ENCODE assay signal across 17 cellular contexts in genomic region chr5:41275813-41276512, GRCh38.
A peak's percentile ranks its signal among the peaks of the same experiment; 100 is the strongest.
DNase-seq lines count a peak whose midpoint lies in the region; ATAC-seq lines count a peak whose summit lies in the region.
"Had no signal": no experiment of that assay in that cellular context is flagged by ENCODE, and none has a peak within 500 bp of the region (broad histone marks: within the 10 kb centered on the region; RNA-seq: fewer than 3 reads in every experiment).

No MANE protein-coding gene starts in this region.

- H3K4me1 Mint-ChIP-seq in activated CD4-positive, alpha-beta T cell treated with anti-CD3 and anti-CD28 coated beads, Interleukin-2, amount 10 ng/mL, durations not matched to agents 24 days and 14 days, result no peaks in the 10 kb centered on the region

- ATAC-seq in GM18517 (IDR thresholded peaks at IDR 0.05; ENCODE audit: unreplicated experiment) (peak; percentile 78), GM21447 (IDR thresholded peaks at IDR 0.05; ENCODE audit: unreplicated experiment) (peak; percentile 60), HG02870 (IDR thresholded peaks at IDR 0.05; ENCODE audit: unreplicated experiment) (peak; percentile 74), HG03571 (IDR thresholded peaks at IDR 0.05; ENCODE audit: unreplicated experiment) (peak; percentile 74), GM21423 (IDR thresholded peaks at IDR 0.05; ENCODE audit: unreplicated experiment) (no peak)
- ATAC-seq: activated naive CD4-positive, alpha-beta T cell treated with anti-CD3 and anti-CD28 coated beads, Interleukin-2, amount 50 U/mL, for 72 hours had no signal

- no peaks in the 10 kb centered on the region for H3K36me3 Mint-ChIP-seq in activated CD4-positive, alpha-beta T cell treated with anti-CD3 and anti-CD28 coated beads, Interleukin-2, amount 10 ng/mL, durations not matched to agents 24 days and 14 days (ENCODE audit: low read depth)
- H3K36me3 Mint-ChIP-seq: activated naive CD4-positive, alpha-beta T cell treated with anti-CD3 and anti-CD28 coated beads, Interleukin-2, amount 50 U/mL, for 72 hours had no signal

- H3K27ac Mint-ChIP-seq in activated CD4-positive, alpha-beta T cell treated with anti-CD3 and anti-CD28 coated beads, Interleukin-2, amount 10 ng/mL, durations not matched to agents 24 days and 14 days, result no peak overlapping the region
- H3K27ac Mint-ChIP-seq: activated naive CD4-positive, alpha-beta T cell treated with anti-CD3 and anti-CD28 coated beads, Interleukin-2, amount 50 U/mL, for 72 hours had no signal

- H3K4me3 Mint-ChIP-seq in activated CD4-positive, alpha-beta T cell treated with anti-CD3 and anti-CD28 coated beads, Interleukin-2, amount 10 ng/mL, durations not matched to agents 24 days and 14 days, result no peak overlapping the region

- DNase-seq in medulla oblongata (ENCODE audit: extremely low spot score) (no peak), NCI-H2029 (lab: John Stamatoyannopoulos, UW) (no peak)
- no peak for DNase-seq in activated CD4-positive, alpha-beta T cell treated with anti-CD3 and anti-CD28 coated beads, Interleukin-2, amount 10 ng/mL, durations not matched to agents 24 days and 14 days
- DNase-seq: effector CD4-positive, alpha-beta T cell; GOT3; KBM-7; left ventricle myocardium inferior; NCI-H1092 treated with DMSO at 0.1 percent for 48 hours; NCI-H345; SHP77; stimulated activated naive CD4-positive, alpha-beta T cell treated with Interleukin-2 at 50 U/mL for 16 hours had no signal

- no peaks in the 10 kb centered on the region for H3K27me3 Mint-ChIP-seq in activated CD4-positive, alpha-beta T cell treated with anti-CD3 and anti-CD28 coated beads, Interleukin-2, amount 10 ng/mL, durations not matched to agents 24 days and 14 days

- no peaks in the 10 kb centered on the region for H3K9me3 Mint-ChIP-seq in activated CD4-positive, alpha-beta T cell treated with anti-CD3 and anti-CD28 coated beads, Interleukin-2, amount 10 ng/mL, durations not matched to agents 24 days and 14 days
- H3K9me3 Mint-ChIP-seq: activated naive CD4-positive, alpha-beta T cell treated with anti-CD3 and anti-CD28 coated beads, Interleukin-2, amount 50 U/mL, for 72 hours had no signal

- intact Hi-C loops in activated CD4-positive, alpha-beta T cell treated with anti-CD3 and anti-CD28 coated beads, Interleukin-2, amount 10 ng/mL, durations not matched to agents 24 days and 14 days (cut with micrococcal nuclease), result no loop called here
